Comparison of ENCODE assay signal across 25 cellular contexts in genomic region chr2:234940527-234940926, GRCh38.
"Had no signal": no experiment of that assay in that cellular context is flagged by ENCODE, and none has a peak within 500 bp of the region (broad histone marks: within the 10 kb centered on the region; RNA-seq: fewer than 3 reads in every experiment).

No MANE protein-coding gene starts in this region.

- H3K4me2 ChIP-seq: smooth muscle cell had no signal

- H3K4me3 ChIP-seq: coronary artery, gastrocnemius medialis, lung, prostate gland, right atrium auricular region, smooth muscle cell, testis, tibial artery, upper lobe of left lung, uterus had no signal

- ATAC-seq: effector memory CD8-positive, alpha-beta T cell; gastrocnemius medialis; left lobe of liver; natural killer cell; sciatic nerve; stimulated activated memory B cell treated with anti-CD40 and anti-IgM and Interleukin-4, amounts not matched to agents 10 μg/mL and 1 μg/mL and 100 μg/mL, for 72 hours; stimulated activated naive CD8-positive, alpha-beta T cell treated with anti-CD3 and anti-CD28 coated beads, Interleukin-15, Interleukin-2, amounts not matched to agents 100 U/mL and 50 U/mL, for 24 hours had no signal

- H3K9me3 ChIP-seq: gastrocnemius medialis, neutrophil, prostate gland, testis, upper lobe of left lung, uterus had no signal

- H3K27ac ChIP-seq: coronary artery, gastrocnemius medialis, neutrophil, prostate gland, right atrium auricular region, testis, tibial artery, upper lobe of left lung, uterus had no signal

- H3K36me3 ChIP-seq: gastrocnemius medialis, neutrophil, prostate gland, right atrium auricular region, tibial artery, upper lobe of left lung, uterus had no signal

- DNase-seq: dermis blood vessel endothelial cell; effector memory CD8-positive, alpha-beta T cell; erythroblast; foreskin fibroblast; gastrocnemius medialis; kidney; natural killer cell; stimulated activated CD4-positive, alpha-beta T cell treated with anti-CD3 and anti-CD28 coated beads, Interleukin-12 subunit alpha, Interleukin-12 subunit beta, amount 100 ng/mL, for 4 hours; stimulated activated CD4-positive, alpha-beta T cell treated with anti-CD3 and anti-CD28 coated beads, Interleukin-1b, Interleukin-23, amount 100 ng/mL, for 48 hours; stimulated activated CD4-positive, alpha-beta T cell treated with anti-CD3 and anti-CD28 coated beads, Interleukin-4, amount 100 ng/mL, for 24 hours; stimulated activated naive CD8-positive, alpha-beta T cell treated with anti-CD3 and anti-CD28 coated beads, Interleukin-15, Interleukin-2, amounts not matched to agents 100 U/mL and 50 U/mL, for 24 hours; substantia nigra; testis; uterus had no signal

- H3K4me1 ChIP-seq: gastrocnemius medialis, prostate gland, right atrium auricular region, testis, tibial artery, upper lobe of left lung, uterus had no signal

- H3K27me3 ChIP-seq: gastrocnemius medialis, right atrium auricular region, testis, upper lobe of left lung, uterus had no signal
